Comparison of ENCODE assay signal across 16 cellular contexts in the genomic region with DNA sequence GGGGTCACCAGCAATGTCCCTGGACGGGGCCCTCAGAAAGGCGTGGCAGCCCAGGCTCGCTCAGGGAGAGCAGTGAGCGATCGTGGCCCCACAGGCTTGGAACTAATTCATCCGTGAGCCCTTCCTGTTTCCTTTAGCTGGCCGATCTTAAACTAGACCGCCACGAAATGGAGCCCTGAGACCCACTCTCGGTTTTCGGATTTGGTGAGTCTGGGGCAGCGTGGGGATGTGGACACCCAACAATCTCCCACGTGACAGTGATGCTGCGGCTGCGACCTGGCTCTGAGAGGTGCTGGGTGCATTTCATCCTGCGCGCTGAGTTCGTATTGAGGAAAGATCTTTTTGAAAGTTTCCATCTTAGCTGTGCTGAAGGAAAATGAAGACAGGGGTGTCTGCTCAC.
DNase-seq lines count a peak whose midpoint lies in the region; ATAC-seq and TF ChIP-seq lines count a peak whose summit lies in the region.
"Had no signal": no experiment of that assay in that cellular context is flagged by ENCODE, and none has a peak within 500 bp of the region (broad histone marks: within the 10 kb centered on the region; RNA-seq: fewer than 3 reads in every experiment).

No MANE protein-coding gene starts in this region.

- DNase-seq in Karpas-422: no peak
- no peak for DNase-seq in neuronal stem cell (ENCODE audit: low spot score)
- DNase-seq in stimulated activated CD4-positive, alpha-beta T cell treated with anti-CD3 and anti-CD28 coated beads, Interleukin-1b, Interleukin-23, amount 100 ng/mL, for 48 hours: no peak
- DNase-seq: 8988T; ACHN; AML-193; Caco-2; Calu3; CD4-positive, alpha-beta T cell; CD8-positive, alpha-beta T cell; DMS79 treated with DMSO at 0.1 percent for 48 hours; GF-D8 had no signal

- H3K36me3 ChIP-seq in Karpas-422 (ENCODE audit: insufficient read depth, low read length) (no peaks in the 10 kb centered on the region), neuronal stem cell (replicated peaks in 1 of 2; ENCODE audit: control insufficient read depth in 2 of 2, insufficient read depth in 2 of 2, low read length in 2 of 2) (no peaks in the 10 kb centered on the region), gastroesophageal sphincter (no peaks in the 10 kb centered on the region)
- H3K36me3 ChIP-seq: BLaER1 treated with 17β-estradiol and CSF1 and Interleukin-3, amounts not matched to agents 10 nM and 100 nM had no signal

- H3K79me1 ChIP-seq in neuronal stem cell (ENCODE audit: low read depth, low read length): no peaks in the 10 kb centered on the region

- H2AK5ac ChIP-seq in neuronal stem cell (ENCODE audit: low read depth, low read length): no peak overlapping the region

- H3K18ac ChIP-seq in neuronal stem cell (ENCODE audit: low read length): no peak overlapping the region

- no peak overlapping the region for H2BK15ac ChIP-seq in neuronal stem cell (ENCODE audit: low read length)

- H3K14ac ChIP-seq in neuronal stem cell (ENCODE audit: low read length): no peak overlapping the region

- H3K4me2 ChIP-seq in Karpas-422 (ENCODE audit: low read depth, low read length, poor library complexity, severe bottlenecking) (peak overlapping the region; percentile 48), neuronal stem cell (ENCODE audit: insufficient read depth, low read length, poor library complexity, severe bottlenecking) (no peak overlapping the region)
- H3K4me2 ChIP-seq: BLaER1 treated with 17β-estradiol and CSF1 and Interleukin-3, amounts not matched to agents 10 nM and 100 nM had no signal

- TF ChIP-seq POLR2A in gastroesophageal sphincter (IDR thresholded peaks at IDR 0.05): no peak

- no peak overlapping the region for H3K4ac ChIP-seq in neuronal stem cell (ENCODE audit: low read length)

- TF ChIP-seq CTCF in gastroesophageal sphincter (IDR thresholded peaks at IDR 0.05): no peak

- H3K9me2 ChIP-seq in Karpas-422 (replicated peaks; ENCODE audit: insufficient read depth, low read length): no peaks in the 10 kb centered on the region

- no peak overlapping the region for H3K23ac ChIP-seq in neuronal stem cell (ENCODE audit: low read depth, low read length, poor library complexity)

- H3K4me3 ChIP-seq in Karpas-422 (ENCODE audit: low read length) (no peak overlapping the region; the same call in 1 of the 2 replicates), neuronal stem cell (ENCODE audit: low read length in 2 of 2) (no peak overlapping the region), gastroesophageal sphincter (no peak overlapping the region)
- H3K4me3 ChIP-seq: BLaER1 treated with 17β-estradiol and CSF1 and Interleukin-3, amounts not matched to agents 10 nM and 100 nM had no signal

- H4K8ac ChIP-seq in neuronal stem cell (ENCODE audit: low read depth, low read length): no peak overlapping the region

- H3K79me2 ChIP-seq in Karpas-422 (ENCODE audit: low read length): no peaks in the 10 kb centered on the region

- H3K4me1 ChIP-seq in Karpas-422 (ENCODE audit: low read length) (peaks cover 23% of the 10 kb centered on the region), neuronal stem cell (ENCODE audit: control insufficient read depth in 2 of 2, insufficient read depth in 1 of 2, low read depth in 1 of 2, low read length in 2 of 2) (no peaks in the 10 kb centered on the region), gastroesophageal sphincter (peaks cover 0 to 19% (median 0%) of the 10 kb centered on the region in 3 donors)
- H3K4me1 ChIP-seq: Caco-2 had no signal

- H3K9me3 ChIP-seq in Karpas-422 (ENCODE audit: low read length): no peaks in the 10 kb centered on the region
- H3K9me3 ChIP-seq in neuronal stem cell (replicated peaks in 1 of 2; ENCODE audit: control insufficient read depth in 2 of 2, insufficient read depth in 1 of 2, low read depth in 1 of 2, low read length in 2 of 2): no peaks in the 10 kb centered on the region
- no peaks in the 10 kb centered on the region for H3K9me3 ChIP-seq in gastroesophageal sphincter
- H3K9me3 ChIP-seq: BLaER1 treated with 17β-estradiol and CSF1 and Interleukin-3, amounts not matched to agents 10 nM and 100 nM; Caco-2 had no signal

- H3K27me3 ChIP-seq in Karpas-422 (ENCODE audit: low read length) (no peaks in the 10 kb centered on the region), neuronal stem cell (ENCODE audit: control insufficient read depth in 3 of 3, insufficient read depth in 3 of 3, low read depth in 1 of 3, low read length in 3 of 3) (peaks cover 0 to 7% (median 0%) of the 10 kb centered on the region in 3 experiments), gastroesophageal sphincter (no peaks in the 10 kb centered on the region)
- H3K27me3 ChIP-seq: BLaER1 treated with 17β-estradiol and CSF1 and Interleukin-3, amounts not matched to agents 10 nM and 100 nM had no signal

- H4K91ac ChIP-seq in neuronal stem cell (ENCODE audit: low read depth, low read length, poor library complexity): no peak overlapping the region

- no peak overlapping the region for H3K9ac ChIP-seq in Karpas-422 (ENCODE audit: low read length)
- no peak overlapping the region for H3K9ac ChIP-seq in neuronal stem cell (ENCODE audit: low read depth, low read length, poor library complexity)
- H3K9ac ChIP-seq: BLaER1 treated with 17β-estradiol and CSF1 and Interleukin-3, amounts not matched to agents 10 nM and 100 nM had no signal

- H4K20me1 ChIP-seq in Karpas-422 (ENCODE audit: insufficient read depth, low read depth, low read length): no peaks in the 10 kb centered on the region
- H4K20me1 ChIP-seq: BLaER1 treated with 17β-estradiol and CSF1 and Interleukin-3, amounts not matched to agents 10 nM and 100 nM had no signal

- TF ChIP-seq EP300 in gastroesophageal sphincter (IDR thresholded peaks at IDR 0.05): no peak

- no peak for ATAC-seq in gastroesophageal sphincter
- ATAC-seq in SK-N-SH treated with all-trans-retinoic acid at 6 μM for 48 hours: no peak
- ATAC-seq: CD8-positive, alpha-beta T cell had no signal

- H2BK5ac ChIP-seq in neuronal stem cell (ENCODE audit: low read length): no peak overlapping the region

- no peak overlapping the region for H2BK120ac ChIP-seq in neuronal stem cell (ENCODE audit: low read depth, low read length)

- H2AFZ ChIP-seq in Karpas-422 (ENCODE audit: low read length): peak overlapping the region; percentile 75; the same call in 1 of the 2 replicates
- H2AFZ ChIP-seq in neuronal stem cell (ENCODE audit: low read length): no peak overlapping the region

- no CpG with 5 or more reads among the region's 18 CpGs for WGBS in neuronal stem cell (ENCODE audit: extremely low coverage in 2 of 2, insufficient read length in 2 of 2, insufficient replicate concordance in 1 of 2), 2 donors
- WGBS in gastroesophageal sphincter (ENCODE audit: low coverage in 1 of 2), 2 donors: 88% methylated on average over 17 of the region's 18 CpGs; no CpG with 5 or more reads in 1 of the 2 donors

- H3K27ac ChIP-seq in Karpas-422 (ENCODE audit: low read length) (no peak overlapping the region), neuronal stem cell (replicated peaks; ENCODE audit: low read length) (no peak overlapping the region), gastroesophageal sphincter (no peak overlapping the region)
- H3K27ac ChIP-seq: BLaER1 treated with 17β-estradiol and CSF1 and Interleukin-3, amounts not matched to agents 10 nM and 100 nM; C4-2B had no signal

- peak overlapping the region; percentile 5 for H2BK12ac ChIP-seq in neuronal stem cell (ENCODE audit: low read length)

TF ChIP-seq in SK-N-SH treated with all-trans-retinoic acid at 6 μM for 48 hours, 23 proteins besides CTCF, POLR2A, EP300 and RAD21 (continues in another document):
- TF ChIP-seq, protein P1, sequence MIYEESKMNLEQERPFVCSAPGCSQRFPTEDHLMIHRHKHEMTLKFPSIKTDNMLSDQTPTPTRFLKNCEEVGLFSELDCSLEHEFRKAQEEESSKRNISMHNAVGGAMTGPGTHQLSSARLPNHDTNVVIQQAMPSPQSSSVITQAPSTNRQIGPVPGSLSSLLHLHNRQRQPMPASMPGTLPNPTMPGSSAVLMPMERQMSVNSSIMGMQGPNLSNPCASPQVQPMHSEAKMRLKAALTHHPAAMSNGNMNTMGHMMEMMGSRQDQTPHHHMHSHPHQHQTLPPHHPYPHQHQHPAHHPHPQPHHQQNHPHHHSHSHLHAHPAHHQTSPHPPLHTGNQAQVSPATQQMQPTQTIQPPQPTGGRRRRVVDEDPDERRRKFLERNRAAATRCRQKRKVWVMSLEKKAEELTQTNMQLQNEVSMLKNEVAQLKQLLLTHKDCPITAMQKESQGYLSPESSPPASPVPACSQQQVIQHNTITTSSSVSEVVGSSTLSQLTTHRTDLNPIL (CRISPR knock-in tag; IDR thresholded peaks at IDR 0.05; ENCODE audit: low read depth): no peak
- TF ChIP-seq TOX (CRISPR knock-in tag; IDR thresholded peaks at IDR 0.05; ENCODE audit: borderline replicate concordance) (no peak), ZC3H10 (CRISPR knock-in tag; IDR thresholded peaks at IDR 0.05) (no peak), OSR1 (CRISPR knock-in tag; IDR thresholded peaks at IDR 0.05) (no peak), ESRRG (CRISPR knock-in tag; IDR thresholded peaks at IDR 0.05) (no peak), TCF4 (CRISPR knock-in tag; IDR thresholded peaks at IDR 0.05; ENCODE audit: borderline replicate concordance) (no peak), SNAI2 (CRISPR knock-in tag; IDR thresholded peaks at IDR 0.05) (no peak)
- TF ChIP-seq, protein P2, sequence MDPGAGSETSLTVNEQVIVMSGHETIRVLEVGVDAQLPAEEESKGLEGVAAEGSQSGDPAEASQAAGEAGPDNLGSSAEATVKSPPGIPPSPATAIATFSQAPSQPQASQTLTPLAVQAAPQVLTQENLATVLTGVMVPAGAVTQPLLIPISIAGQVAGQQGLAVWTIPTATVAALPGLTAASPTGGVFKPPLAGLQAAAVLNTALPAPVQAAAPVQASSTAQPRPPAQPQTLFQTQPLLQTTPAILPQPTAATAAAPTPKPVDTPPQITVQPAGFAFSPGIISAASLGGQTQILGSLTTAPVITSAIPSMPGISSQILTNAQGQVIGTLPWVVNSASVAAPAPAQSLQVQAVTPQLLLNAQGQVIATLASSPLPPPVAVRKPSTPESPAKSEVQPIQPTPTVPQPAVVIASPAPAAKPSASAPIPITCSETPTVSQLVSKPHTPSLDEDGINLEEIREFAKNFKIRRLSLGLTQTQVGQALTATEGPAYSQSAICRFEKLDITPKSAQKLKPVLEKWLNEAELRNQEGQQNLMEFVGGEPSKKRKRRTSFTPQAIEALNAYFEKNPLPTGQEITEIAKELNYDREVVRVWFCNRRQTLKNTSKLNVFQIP (CRISPR knock-in tag; IDR thresholded peaks at IDR 0.05; ENCODE audit: borderline replicate concordance, low read depth): no peak
